In genomic region chr1:30087465-30087864, GRCh38 we compare ENCODE assay signal across 9 cellular contexts.
A peak's percentile ranks its signal among the peaks of the same experiment; 100 is the strongest.
DNase-seq lines count a peak whose midpoint lies in the region; TF ChIP-seq lines count a peak whose summit lies in the region.
"Had no signal": no experiment of that assay in that cellular context is flagged by ENCODE, and none has a peak within 500 bp of the region (broad histone marks: within the 10 kb centered on the region; RNA-seq: fewer than 3 reads in every experiment).

No MANE protein-coding gene starts in this region.

- DNase-seq in A172 (ENCODE audit: low spot score) (peak; percentile 10), ELR (ENCODE audit: low read depth) (peak; percentile 25), OCI-M1 (lab: John Stamatoyannopoulos, UW) (peak; percentile 1), fibroblast of the aortic adventitia (ENCODE audit: low read depth) (no peak), NCI-H2107 treated with DMSO at 0.1 percent for 48 hours (lab: John Stamatoyannopoulos, UW; ENCODE audit: unreplicated experiment) (no peak), middle frontal gyrus (ENCODE audit: extremely low spot score, low spot score) (no peak), NCI-H146 treated with DMSO at 0.1 percent for 48 hours (lab: John Stamatoyannopoulos, UW; ENCODE audit: unreplicated experiment) (no peak)
- DNase-seq in activated naive CD4-positive, alpha-beta T cell (lab: John Stamatoyannopoulos, UW), result no peak
- DNase-seq: pancreas had no signal

- H3K4me3 ChIP-seq in fibroblast of the aortic adventitia (ENCODE audit: low read depth, low read length), result no peak overlapping the region
- H3K4me3 ChIP-seq: pancreas had no signal

- TF ChIP-seq CTCF in fibroblast of the aortic adventitia (IDR thresholded peaks at IDR 0.05; ENCODE audit: insufficient read depth, low read length), result peak; percentile 51

Comparison
In these comparisons a context has a peak if more than half of its experiments do, and no peak if none do; other contexts are left out.
1. DNase-seq: peak in A172 (single experiment), ELR (single experiment) and OCI-M1 (single experiment); none in fibroblast of the aortic adventitia (single experiment), NCI-H2107 treated with DMSO at 0.1 percent for 48 hours (single experiment), middle frontal gyrus (single experiment), NCI-H146 treated with DMSO at 0.1 percent for 48 hours (single experiment) and activated naive CD4-positive, alpha-beta T cell (0 of 4).